ENCODE assay signal across 1 cellular context in the genomic region with DNA sequence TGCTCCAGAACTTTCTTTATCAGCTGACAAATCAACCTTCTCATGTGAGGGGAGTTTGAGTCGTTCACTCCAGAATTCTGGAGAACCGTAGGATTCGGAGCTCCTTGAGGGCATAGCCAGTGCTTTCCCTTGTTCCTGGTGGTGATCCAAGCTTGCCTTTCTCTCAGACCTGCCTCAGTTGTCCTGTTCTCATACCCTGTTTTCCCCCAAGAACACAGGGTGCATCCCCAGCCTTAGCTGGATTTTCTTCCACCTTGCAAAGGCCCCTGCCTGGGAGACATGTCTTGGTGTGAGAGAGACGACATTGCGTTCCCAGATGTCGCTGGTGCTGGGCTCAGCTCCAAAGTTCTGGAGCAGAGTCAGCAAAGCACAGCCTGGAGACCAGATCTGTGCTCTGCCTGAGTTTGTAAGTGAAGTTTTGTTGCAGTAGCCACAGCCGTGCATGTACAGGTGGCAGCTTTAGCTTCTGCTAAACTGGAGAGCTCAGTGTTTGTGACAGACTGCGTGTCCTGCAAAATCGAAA.
TF ChIP-seq lines count a peak whose summit lies in the region.

No MANE protein-coding gene starts in this region.

TF ChIP-seq in IMR-90, 13 proteins besides CTCF, POLR2A, EP300 and RAD21:
- TF ChIP-seq MAZ (IDR thresholded peaks at IDR 0.05; ENCODE audit: borderline replicate concordance, low read depth, low read length) (no peak), NFE2L2 (IDR thresholded peaks at IDR 0.05; ENCODE audit: low read depth, low read length) (no peak), FOS (IDR thresholded peaks at IDR 0.05; ENCODE audit: low read depth, low read length) (no peak), MAFK (IDR thresholded peaks at IDR 0.05; ENCODE audit: low read depth, low read length) (no peak), CHD1 (IDR thresholded peaks at IDR 0.05; ENCODE audit: low read depth, low read length) (no peak), CEBPB (IDR thresholded peaks at IDR 0.05; ENCODE audit: low read depth, low read length) (no peak), USF2 (IDR thresholded peaks at IDR 0.05; ENCODE audit: low read depth, low read length) (no peak), RFX5 (IDR thresholded peaks at IDR 0.05; ENCODE audit: low read depth, low read length) (no peak), RCOR1 (IDR thresholded peaks at IDR 0.05; ENCODE audit: insufficient replicate concordance, low read length) (no peak), SMC3 (IDR thresholded peaks at IDR 0.05; ENCODE audit: low read depth, low read length) (no peak), MXI1 (IDR thresholded peaks at IDR 0.05; ENCODE audit: borderline replicate concordance, low read depth, low read length) (no peak), BHLHE40 (IDR thresholded peaks at IDR 0.05; ENCODE audit: low read depth, low read length) (no peak)
- TF ChIP-seq, protein P1, sequence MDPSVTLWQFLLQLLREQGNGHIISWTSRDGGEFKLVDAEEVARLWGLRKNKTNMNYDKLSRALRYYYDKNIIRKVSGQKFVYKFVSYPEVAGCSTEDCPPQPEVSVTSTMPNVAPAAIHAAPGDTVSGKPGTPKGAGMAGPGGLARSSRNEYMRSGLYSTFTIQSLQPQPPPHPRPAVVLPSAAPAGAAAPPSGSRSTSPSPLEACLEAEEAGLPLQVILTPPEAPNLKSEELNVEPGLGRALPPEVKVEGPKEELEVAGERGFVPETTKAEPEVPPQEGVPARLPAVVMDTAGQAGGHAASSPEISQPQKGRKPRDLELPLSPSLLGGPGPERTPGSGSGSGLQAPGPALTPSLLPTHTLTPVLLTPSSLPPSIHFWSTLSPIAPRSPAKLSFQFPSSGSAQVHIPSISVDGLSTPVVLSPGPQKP (IDR thresholded peaks at IDR 0.05; ENCODE audit: borderline replicate concordance, low read depth, low read length): no peak
TF ChIP-seq in IMR-90: peak in this region for 0.
